20 cellular contexts compared by ENCODE assay signal in genomic region chr11:18731427-18731826, GRCh38.
DNase-seq lines count a peak whose midpoint lies in the region; ATAC-seq and TF ChIP-seq lines count a peak whose summit lies in the region.
"Had no signal": no experiment of that assay in that cellular context is flagged by ENCODE, and none has a peak within 500 bp of the region (broad histone marks: within the 10 kb centered on the region; RNA-seq: fewer than 3 reads in every experiment).

No MANE protein-coding gene starts in this region.

- no peak overlapping the region for H3K4me3 Mint-ChIP-seq in stimulated activated memory B cell treated with anti-CD40 and anti-IgM and Interleukin-4, amounts not matched to agents 10 μg/mL and 1 μg/mL and 100 μg/mL, for 72 hours
- no peak overlapping the region for H3K4me3 Mint-ChIP-seq in T-helper 2 cell treated with Interferon-gamma antibody and Interleukin-4, amounts not matched to agents 5 μg/mL and 100 μg/mL, for 36 hours
- H3K4me3 Mint-ChIP-seq: activated CD4-positive, alpha-beta T cell treated with anti-CD3 and anti-CD28 coated beads, Interleukin-2, amount 10 ng/mL, durations not matched to agents 7 days and 5 days; activated naive CD4-positive, alpha-beta T cell treated with anti-CD3 and anti-CD28 coated beads, Interleukin-2, amount 10 ng/mL, durations not matched to agents 7 days and 5 days; activated T-helper 1 cell treated with anti-CD3 and anti-CD28 coated beads, Interleukin-12 subunit alpha, Interleukin-12 subunit beta, Interleukin-2, Interleukin-4 antibody, amounts not matched to agents 30 ng/mL and 10 ng/mL and 1 ng/mL, durations not matched to agents 14 hours and 24 hours and 36 hours; brain; mesothelial cell of epicardium; naive thymus-derived CD4-positive, alpha-beta T cell; stimulated activated naive CD8-positive, alpha-beta T cell treated with anti-CD3 and anti-CD28 coated beads, Interleukin-15, Interleukin-2, amounts not matched to agents 100 ng/mL and 50 ng/mL, for 24 hours had no signal

- H3K27me3 Mint-ChIP-seq in stimulated activated memory B cell treated with anti-CD40 and anti-IgM and Interleukin-4, amounts not matched to agents 10 μg/mL and 1 μg/mL and 100 μg/mL, for 72 hours, result peaks cover 12% of the 10 kb centered on the region
- H3K27me3 Mint-ChIP-seq in T-helper 2 cell treated with Interferon-gamma antibody and Interleukin-4, amounts not matched to agents 5 μg/mL and 100 μg/mL, for 36 hours (ENCODE audit: low read depth), result peaks cover 4% of the 10 kb centered on the region
- H3K27me3 Mint-ChIP-seq: activated CD4-positive, alpha-beta T cell treated with anti-CD3 and anti-CD28 coated beads, Interleukin-2, amount 10 ng/mL, durations not matched to agents 7 days and 5 days; stimulated activated naive CD8-positive, alpha-beta T cell treated with anti-CD3 and anti-CD28 coated beads, Interleukin-15, Interleukin-2, amounts not matched to agents 100 ng/mL and 50 ng/mL, for 24 hours had no signal

- H3K9me3 ChIP-seq in OCI-LY3 (ENCODE audit: insufficient read depth, low read length), result no peaks in the 10 kb centered on the region
- H3K9me3 ChIP-seq: prostate gland, thoracic aorta, uterus had no signal

- no peaks in the 10 kb centered on the region for H3K9me3 Mint-ChIP-seq in stimulated activated memory B cell treated with anti-CD40 and anti-IgM and Interleukin-4, amounts not matched to agents 10 μg/mL and 1 μg/mL and 100 μg/mL, for 72 hours
- no peaks in the 10 kb centered on the region for H3K9me3 Mint-ChIP-seq in T-helper 2 cell treated with Interferon-gamma antibody and Interleukin-4, amounts not matched to agents 5 μg/mL and 100 μg/mL, for 36 hours
- H3K9me3 Mint-ChIP-seq: activated CD4-positive, alpha-beta T cell treated with anti-CD3 and anti-CD28 coated beads, Interleukin-2, amount 10 ng/mL, durations not matched to agents 7 days and 5 days; activated naive CD4-positive, alpha-beta T cell treated with anti-CD3 and anti-CD28 coated beads, Interleukin-2, amount 10 ng/mL, durations not matched to agents 7 days and 5 days; activated T-helper 1 cell treated with anti-CD3 and anti-CD28 coated beads, Interleukin-12 subunit alpha, Interleukin-12 subunit beta, Interleukin-2, Interleukin-4 antibody, amounts not matched to agents 30 ng/mL and 10 ng/mL and 1 ng/mL, durations not matched to agents 14 hours and 24 hours and 36 hours; brain; mesothelial cell of epicardium; naive thymus-derived CD4-positive, alpha-beta T cell; stimulated activated naive CD8-positive, alpha-beta T cell treated with anti-CD3 and anti-CD28 coated beads, Interleukin-15, Interleukin-2, amounts not matched to agents 100 ng/mL and 50 ng/mL, for 24 hours had no signal

- H4K20me1 ChIP-seq in OCI-LY3 (ENCODE audit: insufficient read depth, low read length), result no peaks in the 10 kb centered on the region

- no peaks in the 10 kb centered on the region for H3K36me3 Mint-ChIP-seq in stimulated activated memory B cell treated with anti-CD40 and anti-IgM and Interleukin-4, amounts not matched to agents 10 μg/mL and 1 μg/mL and 100 μg/mL, for 72 hours
- H3K36me3 Mint-ChIP-seq in T-helper 2 cell treated with Interferon-gamma antibody and Interleukin-4, amounts not matched to agents 5 μg/mL and 100 μg/mL, for 36 hours (ENCODE audit: low read depth), result no peaks in the 10 kb centered on the region
- H3K36me3 Mint-ChIP-seq: activated naive CD4-positive, alpha-beta T cell treated with anti-CD3 and anti-CD28 coated beads, Interleukin-2, amount 10 ng/mL, durations not matched to agents 7 days and 5 days; brain; mesothelial cell of epicardium; naive thymus-derived CD4-positive, alpha-beta T cell had no signal

- no peak for TF ChIP-seq CTCF in OCI-LY3 (IDR thresholded peaks at IDR 0.05; ENCODE audit: low read depth, low read length)

- no peak overlapping the region for H3K27ac ChIP-seq in OCI-LY3 (ENCODE audit: low read length)
- H3K27ac ChIP-seq: C4-2B, prostate gland, thoracic aorta, uterus, WERI-Rb-1 had no signal

- no peak overlapping the region for H3K4me3 ChIP-seq in OCI-LY3 (ENCODE audit: low read length)
- H3K4me3 ChIP-seq: prostate gland, thoracic aorta, uterus had no signal

- H3K27me3 ChIP-seq in OCI-LY3 (ENCODE audit: low read depth, low read length), result peaks cover 14% of the 10 kb centered on the region
- H3K27me3 ChIP-seq: uterus had no signal

- H3K36me3 ChIP-seq in OCI-LY3 (replicated peaks; ENCODE audit: low read depth, low read length), result no peaks in the 10 kb centered on the region
- H3K36me3 ChIP-seq: prostate gland, thoracic aorta, uterus, WERI-Rb-1 had no signal

- no peak overlapping the region for H2AFZ ChIP-seq in OCI-LY3 (ENCODE audit: low read depth, low read length)

- H3K4me1 ChIP-seq in OCI-LY3 (ENCODE audit: low read length), result peaks cover 20% of the 10 kb centered on the region
- H3K4me1 ChIP-seq: prostate gland, uterus had no signal

- peak overlapping the region; percentile 71 for H3K27ac Mint-ChIP-seq in stimulated activated memory B cell treated with anti-CD40 and anti-IgM and Interleukin-4, amounts not matched to agents 10 μg/mL and 1 μg/mL and 100 μg/mL, for 72 hours
- no peak overlapping the region for H3K27ac Mint-ChIP-seq in T-helper 2 cell treated with Interferon-gamma antibody and Interleukin-4, amounts not matched to agents 5 μg/mL and 100 μg/mL, for 36 hours
- H3K27ac Mint-ChIP-seq: activated naive CD4-positive, alpha-beta T cell treated with anti-CD3 and anti-CD28 coated beads, Interleukin-2, amount 10 ng/mL, durations not matched to agents 7 days and 5 days; activated T-helper 1 cell treated with anti-CD3 and anti-CD28 coated beads, Interleukin-12 subunit alpha, Interleukin-12 subunit beta, Interleukin-2, Interleukin-4 antibody, amounts not matched to agents 30 ng/mL and 10 ng/mL and 1 ng/mL, durations not matched to agents 14 hours and 24 hours and 36 hours; mesothelial cell of epicardium; stimulated activated naive CD8-positive, alpha-beta T cell treated with anti-CD3 and anti-CD28 coated beads, Interleukin-15, Interleukin-2, amounts not matched to agents 100 ng/mL and 50 ng/mL, for 24 hours had no signal

- ATAC-seq in GM18517 (IDR thresholded peaks at IDR 0.05; ENCODE audit: unreplicated experiment) (peak; percentile 21), HG02588 (IDR thresholded peaks at IDR 0.05; ENCODE audit: unreplicated experiment) (peak; percentile 26)
- peak; percentile 62 for ATAC-seq in stimulated activated memory B cell treated with anti-CD40 and anti-IgM and Interleukin-4, amounts not matched to agents 10 μg/mL and 1 μg/mL and 100 μg/mL, for 72 hours

- no peak overlapping the region for H3K9ac ChIP-seq in OCI-LY3 (ENCODE audit: low read length)

- H3K79me2 ChIP-seq in OCI-LY3 (ENCODE audit: low read length), result no peaks in the 10 kb centered on the region

- DNase-seq in iPS-NIHi7 (ENCODE audit: extremely low spot score), result no peak
- no peak for DNase-seq in stimulated activated CD4-positive, alpha-beta T cell treated with anti-CD3 and anti-CD28 coated beads, Interleukin-2, amount 100 ng/mL, for 24 hours
- no peak for DNase-seq in T-helper 2 cell treated with Interferon-gamma antibody and Interleukin-4, amounts not matched to agents 5 μg/mL and 100 μg/mL, for 36 hours (ENCODE audit: low spot score)
- DNase-seq: NCI-H1436 treated with DMSO at 0.1 percent for 48 hours had no signal

- peaks cover 32% of the 10 kb centered on the region for H3K4me1 Mint-ChIP-seq in stimulated activated memory B cell treated with anti-CD40 and anti-IgM and Interleukin-4, amounts not matched to agents 10 μg/mL and 1 μg/mL and 100 μg/mL, for 72 hours
- no peaks in the 10 kb centered on the region for H3K4me1 Mint-ChIP-seq in T-helper 2 cell treated with Interferon-gamma antibody and Interleukin-4, amounts not matched to agents 5 μg/mL and 100 μg/mL, for 36 hours (ENCODE audit: low read depth)
- H3K4me1 Mint-ChIP-seq: mesothelial cell of epicardium had no signal

- peak overlapping the region; percentile 36 for H3K4me2 ChIP-seq in OCI-LY3 (ENCODE audit: low read length)
